8 cellular contexts compared by ENCODE assay signal in the genomic region with DNA sequence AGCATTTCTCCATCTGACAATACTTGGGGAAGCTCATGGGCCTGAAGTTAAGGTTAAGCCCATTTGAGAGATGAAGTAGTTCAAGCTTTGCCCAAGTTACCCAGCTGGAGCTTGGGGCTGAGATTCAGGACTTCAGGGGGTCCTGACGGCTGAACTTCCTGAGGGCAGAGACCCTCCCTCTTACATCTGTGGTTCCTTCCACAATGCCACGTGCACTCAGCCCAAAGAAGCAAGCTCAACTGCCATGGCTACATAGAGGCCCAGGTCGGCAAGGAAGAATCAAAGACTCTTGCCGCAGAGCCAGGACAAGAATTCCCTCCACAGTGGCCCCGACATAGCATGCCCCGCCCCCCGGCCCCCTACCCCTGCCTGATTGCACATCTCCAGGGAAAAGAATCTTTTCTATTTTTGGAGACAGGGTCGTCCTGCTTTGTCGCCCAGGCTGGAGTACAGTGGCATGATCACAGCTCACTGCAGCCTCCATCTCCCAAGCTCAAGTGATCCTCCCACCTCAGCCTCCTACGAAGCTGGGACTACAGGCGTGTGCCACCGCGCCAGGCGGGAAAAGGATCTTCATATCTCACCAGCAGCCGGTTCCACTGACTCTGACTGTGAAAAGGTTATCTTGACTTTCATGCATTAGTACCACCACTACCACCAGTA. TPM values are rescaled to one million over a fixed set of nuclear protein-coding genes. Genes with fewer than 3 reads are reported as not detected.
A peak's percentile ranks its signal among the peaks of the same experiment; 100 is the strongest.
DNase-seq lines count a peak whose midpoint lies in the region; ATAC-seq, FAIRE-seq and TF ChIP-seq lines count a peak whose summit lies in the region.

No MANE protein-coding gene starts in this region.

- FAIRE-seq in K562 (lab: Jason Lieb, UNC): no peak

- TF ChIP-seq RAD21 in K562 (CRISPR knock-in tag; conservative IDR thresholded peaks at IDR 0.05 in 1 of 2, IDR thresholded peaks at IDR 0.05 in 1 of 2): no peak

- DNase-seq in activated naive CD4-positive, alpha-beta T cell treated with anti-CD3 and anti-CD28 coated beads for 36 hours: no peak
- DNase-seq in activated naive CD4-positive, alpha-beta T cell treated with Interleukin-2 at 50 U/mL for 16 hours: no peak
- DNase-seq in K562 (ENCODE audit: extremely low read depth in 1 of 4, low spot score in 3 of 4): no peak
- no peak for DNase-seq in tibial nerve (ENCODE audit: low spot score in 2 of 2)
- DNase-seq in UCSD-AML1 (lab: John Stamatoyannopoulos, UW; ENCODE audit: unreplicated experiment): no peak
- DNase-seq in iPS-NIHi11 (ENCODE audit: low spot score): no peak
- no peak for DNase-seq in HT-29 (ENCODE audit: low spot score)

- peaks cover 13 to 27% of the 10 kb centered on the region in 2 experiments for H3K4me1 ChIP-seq in K562 (replicated peaks in 1 of 2; ENCODE audit: control insufficient read depth in 2 of 2, insufficient read depth in 2 of 2, low read length in 2 of 2)
- no peaks in the 10 kb centered on the region for H3K4me1 ChIP-seq in mesodermal cell (ENCODE audit: control insufficient read depth, insufficient read depth, low read length, poor library complexity, severe bottlenecking)
- peaks cover 0 to 21% (median 7%) of the 10 kb centered on the region in 4 donors for H3K4me1 ChIP-seq in tibial nerve

- WGBS in K562 (ENCODE audit: insufficient coverage, low coverage, missing lambda C conversion rate): 76% methylated on average over 15 of the region's 15 CpGs
- 92 to 93% methylated on average over 9 to 13 of the region's 15 CpGs for WGBS in mesodermal cell (ENCODE audit: insufficient coverage in 2 of 2), 2 experiments
- WGBS in tibial nerve, 2 donors: 85 to 90% methylated on average over 15 of the region's 15 CpGs

- BruUV-seq in K562 (replicated peaks; lab: Mats Ljungman, UMichigan): no TSS peak

- no peak for ATAC-seq in K562

- H3K4me1 Mint-ChIP-seq in activated naive CD4-positive, alpha-beta T cell treated with anti-CD3 and anti-CD28 coated beads for 36 hours (ENCODE audit: low read depth): peaks cover 39% of the 10 kb centered on the region

- no peaks in the 10 kb centered on the region for H3K27me3 ChIP-seq in K562 (ENCODE audit: control insufficient read depth in 2 of 2, insufficient read depth in 2 of 2, low read length in 2 of 2)
- no peaks in the 10 kb centered on the region for H3K27me3 ChIP-seq in tibial nerve

- intact Hi-C loops in activated naive CD4-positive, alpha-beta T cell treated with anti-CD3 and anti-CD28 coated beads for 36 hours (cut with micrococcal nuclease): loop anchor here (1.0 kb wide), 4 partner anchors 8 to 206 kb away; partner anchors contain the start of gene CNTRL
- intact Hi-C loops in K562 (cut with micrococcal nuclease): loop anchor here (1.0 to 10.0 kb wide), 4 partner anchors 25 to 253 kb away; no protein-coding TSS in a partner anchor

- peak overlapping the region; percentile 60 for H3K4me3 Mint-ChIP-seq in activated naive CD4-positive, alpha-beta T cell treated with anti-CD3 and anti-CD28 coated beads for 36 hours

- H2AFZ ChIP-seq in K562 (ENCODE audit: low read depth, low read length): peak overlapping the region; percentile 71; the same call in 1 of the 2 replicates

- H3K36me3 ChIP-seq in K562 (ENCODE audit: control insufficient read depth, insufficient read depth, low read length): peaks cover 88% of the 10 kb centered on the region
- peaks cover 79% of the 10 kb centered on the region for H3K36me3 ChIP-seq in mesodermal cell (ENCODE audit: control insufficient read depth, insufficient read depth, low read length)
- H3K36me3 ChIP-seq in tibial nerve: peaks cover 0 to 57% (median 0%) of the 10 kb centered on the region in 3 donors

- H3K9me3 ChIP-seq in K562 (replicated peaks; ENCODE audit: control insufficient read depth, insufficient read depth, low read depth, low read length) (no peaks in the 10 kb centered on the region), mesodermal cell (ENCODE audit: control insufficient read depth, low read length) (no peaks in the 10 kb centered on the region), tibial nerve (no peaks in the 10 kb centered on the region)

- TF ChIP-seq EP300 in K562 (IDR thresholded peaks at IDR 0.05; ENCODE audit: low read length) (no peak), tibial nerve (IDR thresholded peaks at IDR 0.05) (no peak)

- H3K27ac ChIP-seq in K562 (ENCODE audit: extremely low read depth, low read depth, low read length) (peak overlapping the region; percentile 65), mesodermal cell (ENCODE audit: low read depth, low read length, severe bottlenecking) (no peak overlapping the region), tibial nerve (peak overlapping the region; percentile 89 to 96 (median 90))

- peak overlapping the region; percentile 88 for H3K4me2 ChIP-seq in K562 (ENCODE audit: insufficient read depth, low read length)

- H3K4me3 ChIP-seq in K562 (peak overlapping the region; percentile 12; the same call in 1 of the 2 replicates), mesodermal cell (ENCODE audit: extremely low read depth, insufficient read depth, low read length, poor library complexity, severe bottlenecking) (peak overlapping the region; percentile 30), tibial nerve (peak overlapping the region in 3 of 4 donors; percentile 32 to 58 (median 42))

- no peaks in the 10 kb centered on the region for H3K9me3 Mint-ChIP-seq in activated naive CD4-positive, alpha-beta T cell treated with anti-CD3 and anti-CD28 coated beads for 36 hours

- POLR2A ChIA-PET in K562 (lab: Yijun Ruan, JAX): interaction anchor here (0.8 to 15.5 kb wide), 14 partner anchors 10 to 74 kb away, joined by 3 to 464 read pairs (median 4); partner anchors contain the start of genes FBXW2, PHF19 and PSMD5

- H3K27ac Mint-ChIP-seq in activated naive CD4-positive, alpha-beta T cell treated with anti-CD3 and anti-CD28 coated beads for 36 hours: peak overlapping the region; percentile 41

- TF ChIP-seq POLR2A in K562 (conservative IDR thresholded peaks at IDR 0.05) (no peak), tibial nerve (IDR thresholded peaks at IDR 0.05) (no peak)

- TF ChIP-seq CTCF in K562 (IDR thresholded peaks at IDR 0.05 in 2 of 3, conservative IDR thresholded peaks at IDR 0.05 in 1 of 3; ENCODE audit: insufficient read depth in 2 of 3, low read depth in 1 of 3, low read length in 3 of 3) (no peak), tibial nerve (IDR thresholded peaks at IDR 0.05) (no peak)

- peaks cover 8% of the 10 kb centered on the region for H3K9me1 ChIP-seq in K562 (ENCODE audit: control insufficient read depth, insufficient read depth, low read length)

- CTCF ChIA-PET in activated naive CD4-positive, alpha-beta T cell treated with anti-CD3 and anti-CD28 coated beads for 36 hours (lab: Charles Lee): interaction anchor here (0.6 to 4.5 kb wide), 12 partner anchors 21 to 216 kb away, joined by 3 to 18 read pairs (median 4); no protein-coding TSS in a partner anchor
- CTCF ChIA-PET in K562 (lab: Yijun Ruan, JAX; ENCODE audit: low intra/inter-chr PET ratio): no interaction called here

- no peaks in the 10 kb centered on the region for H4K20me1 ChIP-seq in K562 (replicated peaks; ENCODE audit: control insufficient read depth, insufficient read depth, low read length)

- in situ Hi-C loops in K562 (cut with MboI): no loop called here

- peaks cover 68% of the 10 kb centered on the region for H3K36me3 Mint-ChIP-seq in activated naive CD4-positive, alpha-beta T cell treated with anti-CD3 and anti-CD28 coated beads for 36 hours (ENCODE audit: low read depth)

- peak overlapping the region; percentile 59 to 84 for H3K9ac ChIP-seq in K562 (ENCODE audit: insufficient read depth in 1 of 2, low read depth in 2 of 2, low read length in 2 of 2)

- no peaks in the 10 kb centered on the region for H3K27me3 Mint-ChIP-seq in activated naive CD4-positive, alpha-beta T cell treated with anti-CD3 and anti-CD28 coated beads for 36 hours (ENCODE audit: low read depth)

- peaks cover 16% of the 10 kb centered on the region for H3K79me2 ChIP-seq in K562 (ENCODE audit: control insufficient read depth, insufficient read depth, low read length)

RNA-seq across cellular contexts. Expression of gene PHF19, which starts 9.2 kb away (rescaled TPM):
- 100 to 1,000 TPM; 289 to 295 TPM for total RNA-seq in activated naive CD4-positive, alpha-beta T cell treated with anti-CD3 and anti-CD28 coated beads for 36 hours
- 622 and 1,187 TPM in 2 replicates for total RNA-seq in K562 (2011; cell fraction: chromatin; rRNA removed; ENCODE audit: low replicate concordance)
- 570 and 625 TPM in 2 replicates for total RNA-seq in K562 (2011; cell fraction: nucleolus; rRNA removed)
- total RNA-seq in K562 (2011; cell fraction: nucleoplasm; rRNA removed): 592 and 663 TPM in 2 replicates
- 255 and 312 TPM in 2 replicates for total RNA-seq in K562 (2014; rRNA removed)
- 191 and 211 TPM in 2 replicates for total RNA-seq in K562 (2014; rRNA removed; fragmentation: Illumina TruSeq; extraction: Trizol)
- 240 and 241 TPM in 2 replicates for total RNA-seq in K562 (2015; rRNA removed; fragmentation: Illumina TruSeq; extraction: Trizol)
- 372 and 373 TPM in 2 replicates for total RNA-seq in K562 (2021)
- polyA plus RNA-seq in K562 (2011; rRNA removed): 403 and 414 TPM in 2 replicates
- 475 and 721 TPM in 2 replicates for polyA plus RNA-seq in K562 (2011; cell fraction: cytosol; rRNA removed)
- polyA plus RNA-seq in K562 (2011; cell fraction: nucleus; rRNA removed): 1,109 and 1,436 TPM in 2 replicates
- 275 and 342 TPM in 2 replicates for polyA plus RNA-seq in K562 (2012)
- 292 and 365 TPM in 2 replicates for polyA plus RNA-seq in K562 (2014; fragmentation: Illumina TruSeq; extraction: Trizol)
- 100 to 1,000 TPM in 1 of 2 experiments, 10 to 100 TPM in 1; 95.8 to 140 TPM for polyA plus RNA-seq in K562 (2014; fragmentation: Nextera tagmentation; extraction: Ambion mirVana)
- polyA plus RNA-seq in K562 (2014; rRNA removed): 312 TPM in 2 replicates
- 333 and 440 TPM in 2 replicates for polyA minus RNA-seq in K562 (2011; rRNA and poly(A)+ RNA removed)
- 286 and 300 TPM in 2 replicates for polyA minus RNA-seq in K562 (2011; cell fraction: cytosol; rRNA and poly(A)+ RNA removed)
- polyA minus RNA-seq in K562 (2011; cell fraction: nucleus; rRNA and poly(A)+ RNA removed): 297 and 330 TPM in 2 replicates
- 44.6 TPM for polyA plus RNA-seq in mesodermal cell (2013, experiment 1 of 2)
- 44.1 TPM for polyA plus RNA-seq in mesodermal cell (2013, experiment 2 of 2)
- total RNA-seq in tibial nerve: 10 to 100 TPM; 31.2 to 61.6 (median 44.3) TPM
- 100 and 106 TPM in 2 replicates for total RNA-seq in HT-29 (2014; rRNA removed; shearing (Covaris generic))

RNA-seq across cellular contexts. Expression of gene PSMD5, which starts 25.1 kb away (rescaled TPM):
- 10 to 100 TPM; 62.1 to 63.5 TPM for total RNA-seq in activated naive CD4-positive, alpha-beta T cell treated with anti-CD3 and anti-CD28 coated beads for 36 hours
- total RNA-seq in K562 (2011; cell fraction: chromatin; rRNA removed; ENCODE audit: low replicate concordance): 59.3 and 197 TPM in 2 replicates
- 30.2 and 45.4 TPM in 2 replicates for total RNA-seq in K562 (2011; cell fraction: nucleolus; rRNA removed)
- total RNA-seq in K562 (2011; cell fraction: nucleoplasm; rRNA removed): 90.6 and 121 TPM in 2 replicates
- total RNA-seq in K562 (2014; rRNA removed) (51.0 and 55.3 TPM in 2 replicates), K562 (2014; rRNA removed; fragmentation: Illumina TruSeq; extraction: Trizol) (76.3 and 83.0 TPM in 2 replicates), K562 (2015; rRNA removed; fragmentation: Illumina TruSeq; extraction: Trizol) (65.1 and 72.5 TPM in 2 replicates), K562 (2021) (136 and 148 TPM in 2 replicates), tibial nerve (10 to 100 TPM; 33.9 to 37.7 (median 37.4) TPM)
- polyA plus RNA-seq in K562 (2011; rRNA removed) (107 and 148 TPM in 2 replicates), K562 (2014; fragmentation: Illumina TruSeq; extraction: Trizol) (90.1 and 114 TPM in 2 replicates), K562 (2014; fragmentation: Nextera tagmentation; extraction: Ambion mirVana) (10 to 100 TPM; 46.4 to 60.9 TPM), K562 (2014; rRNA removed) (89.4 and 95.6 TPM in 2 replicates)
- polyA plus RNA-seq in K562 (2011; cell fraction: cytosol; rRNA removed): 39.0 and 70.9 TPM in 2 replicates
- 34.5 and 37.0 TPM in 2 replicates for polyA plus RNA-seq in K562 (2011; cell fraction: nucleus; rRNA removed)
- 54.7 and 61.5 TPM in 2 replicates for polyA plus RNA-seq in K562 (2012)
- polyA minus RNA-seq in K562 (2011; rRNA and poly(A)+ RNA removed): 115 and 116 TPM in 2 replicates
- 48.7 and 58.2 TPM in 2 replicates for polyA minus RNA-seq in K562 (2011; cell fraction: cytosol; rRNA and poly(A)+ RNA removed)
- polyA minus RNA-seq in K562 (2011; cell fraction: nucleus; rRNA and poly(A)+ RNA removed): 28.4 and 53.9 TPM in 2 replicates
- polyA plus RNA-seq in mesodermal cell (2013, experiment 1 of 2): 28.9 TPM
- 32.6 TPM for polyA plus RNA-seq in mesodermal cell (2013, experiment 2 of 2)
- total RNA-seq in HT-29 (2014; rRNA removed; shearing (Covaris generic)): 17.4 and 26.5 TPM in 2 replicates

RNA-seq across cellular contexts. Expression of gene TRAF1, which starts 58.8 kb away (rescaled TPM):
- 10 to 100 TPM; 80.6 to 85.0 TPM for total RNA-seq in activated naive CD4-positive, alpha-beta T cell treated with anti-CD3 and anti-CD28 coated beads for 36 hours
- 2.6 and 5.9 TPM in 2 replicates for total RNA-seq in K562 (2011; cell fraction: chromatin; rRNA removed; ENCODE audit: low replicate concordance)
- 3.0 and 4.3 TPM in 2 replicates for total RNA-seq in K562 (2011; cell fraction: nucleolus; rRNA removed)
- total RNA-seq in K562 (2011; cell fraction: nucleoplasm; rRNA removed): 2.1 and 2.3 TPM in 2 replicates
- not detected in 2 replicates for total RNA-seq in K562 (2014; rRNA removed)
- 0.04 TPM in 1 of 2 replicates, not detected in the other for total RNA-seq in K562 (2014; rRNA removed; fragmentation: Illumina TruSeq; extraction: Trizol)
- total RNA-seq in K562 (2015; rRNA removed; fragmentation: Illumina TruSeq; extraction: Trizol): 0.04 TPM in 1 of 2 replicates, not detected in the other
- total RNA-seq in K562 (2021): 0.38 and 0.47 TPM in 2 replicates
- 0.37 and 1.1 TPM in 2 replicates for polyA plus RNA-seq in K562 (2011; rRNA removed)
- 0.29 and 1.3 TPM in 2 replicates for polyA plus RNA-seq in K562 (2011; cell fraction: cytosol; rRNA removed)
- polyA plus RNA-seq in K562 (2011; cell fraction: nucleus; rRNA removed): 0.18 and 1.4 TPM in 2 replicates
- 0.13 and 0.18 TPM in 2 replicates for polyA plus RNA-seq in K562 (2012)
- 0.06 and 0.12 TPM in 2 replicates for polyA plus RNA-seq in K562 (2014; fragmentation: Illumina TruSeq; extraction: Trizol)
- under 1 TPM in 1 of 2 experiments, not detected in 1; 0.01 TPM for polyA plus RNA-seq in K562 (2014; fragmentation: Nextera tagmentation; extraction: Ambion mirVana)
- polyA plus RNA-seq in K562 (2014; rRNA removed): 0.01 and 0.03 TPM in 2 replicates
- 1.3 and 3.1 TPM in 2 replicates for polyA minus RNA-seq in K562 (2011; rRNA and poly(A)+ RNA removed)
- polyA minus RNA-seq in K562 (2011; cell fraction: cytosol; rRNA and poly(A)+ RNA removed): 0.76 TPM in 1 of 2 replicates, not detected in the other
- polyA minus RNA-seq in K562 (2011; cell fraction: nucleus; rRNA and poly(A)+ RNA removed): 0.89 and 2.3 TPM in 2 replicates
- polyA plus RNA-seq in mesodermal cell (2013, experiment 1 of 2): 2.7 TPM
- 2.2 TPM for polyA plus RNA-seq in mesodermal cell (2013, experiment 2 of 2)
- 10 to 100 TPM; 12.3 to 21.0 (median 19.8) TPM for total RNA-seq in tibial nerve
- 0.41 and 0.73 TPM in 2 replicates for total RNA-seq in HT-29 (2014; rRNA removed; shearing (Covaris generic))
